1 cellular context compared by ENCODE assay signal in the genomic region with DNA sequence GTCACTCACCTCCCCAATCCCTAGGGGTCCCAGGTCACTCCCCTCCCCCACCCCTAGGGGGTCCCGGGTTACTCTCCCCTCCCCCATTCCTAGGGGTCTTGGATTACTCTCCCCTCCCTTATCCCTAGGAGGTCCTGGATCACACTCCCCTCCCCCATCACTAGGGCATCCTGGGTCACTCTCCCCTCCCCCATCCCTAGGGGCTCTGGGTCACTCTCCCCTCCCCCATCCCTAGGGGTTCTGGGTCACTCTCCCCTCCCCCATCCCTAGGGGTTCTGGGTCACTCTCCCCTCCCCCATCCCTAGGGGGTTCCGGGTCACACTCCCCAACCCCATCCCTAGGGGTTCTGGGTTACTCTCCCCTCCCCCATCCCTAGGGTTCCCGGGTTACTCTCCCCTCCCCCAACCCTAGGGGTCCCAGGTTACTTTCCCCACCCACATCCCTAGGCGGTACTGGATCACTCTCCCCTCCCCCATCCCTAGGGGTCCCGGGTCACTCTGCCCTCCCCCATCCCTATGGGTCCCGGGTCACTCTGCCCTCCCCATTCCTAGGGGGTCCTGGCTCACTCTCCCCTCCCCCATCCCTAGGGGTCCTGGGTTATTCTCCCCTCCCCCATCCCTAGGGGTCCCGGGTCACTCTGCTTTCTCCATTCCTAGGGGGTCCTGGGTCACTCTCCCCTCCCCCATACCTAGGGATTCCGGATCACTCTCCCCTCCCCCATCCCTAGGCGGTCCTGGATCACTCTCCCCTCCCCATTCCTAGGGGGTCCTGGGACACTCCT.
TF ChIP-seq lines count a peak whose summit lies in the region.

No MANE protein-coding gene starts in this region.

TF ChIP-seq in HCT116, 20 proteins besides CTCF, POLR2A, EP300 and RAD21 (continued from another document):
- TF ChIP-seq, protein P1, sequence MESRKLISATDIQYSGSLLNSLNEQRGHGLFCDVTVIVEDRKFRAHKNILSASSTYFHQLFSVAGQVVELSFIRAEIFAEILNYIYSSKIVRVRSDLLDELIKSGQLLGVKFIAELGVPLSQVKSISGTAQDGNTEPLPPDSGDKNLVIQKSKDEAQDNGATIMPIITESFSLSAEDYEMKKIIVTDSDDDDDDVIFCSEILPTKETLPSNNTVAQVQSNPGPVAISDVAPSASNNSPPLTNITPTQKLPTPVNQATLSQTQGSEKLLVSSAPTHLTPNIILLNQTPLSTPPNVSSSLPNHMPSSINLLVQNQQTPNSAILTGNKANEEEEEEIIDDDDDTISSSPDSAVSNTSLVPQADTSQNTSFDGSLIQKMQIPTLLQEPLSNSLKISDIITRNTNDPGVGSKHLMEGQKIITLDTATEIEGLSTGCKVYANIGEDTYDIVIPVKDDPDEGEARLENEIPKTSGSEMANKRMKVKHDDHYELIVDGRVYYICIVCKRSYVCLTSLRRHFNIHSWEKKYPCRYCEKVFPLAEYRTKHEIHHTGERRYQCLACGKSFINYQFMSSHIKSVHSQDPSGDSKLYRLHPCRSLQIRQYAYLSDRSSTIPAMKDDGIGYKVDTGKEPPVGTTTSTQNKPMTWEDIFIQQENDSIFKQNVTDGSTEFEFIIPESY (IDR thresholded peaks at IDR 0.05; ENCODE audit: extremely low read depth, insufficient replicate concordance, low read length) = no peak
